ENCODE assay signal across 13 cellular contexts in the genomic region with DNA sequence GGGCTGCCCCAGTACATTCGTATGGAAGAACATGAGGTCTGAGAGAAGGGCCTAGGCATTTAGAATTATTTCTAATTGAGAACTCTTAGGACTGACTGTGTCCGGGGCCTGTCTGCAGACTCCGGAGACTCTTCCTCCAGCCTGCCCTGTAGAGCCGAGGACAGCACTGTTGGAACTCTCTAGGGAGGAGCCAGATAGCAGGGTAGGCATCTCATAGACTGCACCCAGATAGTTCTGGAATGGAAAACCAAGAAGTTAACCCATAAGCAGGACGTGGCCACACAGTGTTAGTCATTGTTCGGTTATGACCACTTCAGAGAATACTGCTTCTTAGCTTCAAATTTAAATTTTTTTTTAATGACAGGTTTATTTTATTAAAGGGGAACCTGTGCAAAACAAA. TPM values are rescaled to one million over a fixed set of nuclear protein-coding genes. Genes with fewer than 3 reads are reported as not detected.
DNase-seq lines count a peak whose midpoint lies in the region; ATAC-seq and TF ChIP-seq lines count a peak whose summit lies in the region.
"Had no signal": no experiment of that assay in that cellular context is flagged by ENCODE, and none has a peak within 500 bp of the region (broad histone marks: within the 10 kb centered on the region; RNA-seq: fewer than 3 reads in every experiment).

No MANE protein-coding gene starts in this region.

- no peaks in the 10 kb centered on the region for H3K27me3 ChIP-seq in SK-N-SH (ENCODE audit: insufficient read depth)
- H3K27me3 ChIP-seq in neutrophil, result no peaks in the 10 kb centered on the region
- H3K27me3 ChIP-seq: heart right ventricle had no signal

- intact Hi-C loops in posterior vena cava (cut with DNase I), result loop anchor here in 1 of 2 donors (2.0 kb wide), 1 partner anchor 43 kb away; no protein-coding TSS in a partner anchor

- H3K9ac ChIP-seq in SK-N-SH, result no peak overlapping the region

- DNase-seq in SK-N-SH (no peak), HS-5 (ENCODE audit: low read depth) (peak; percentile 14), amniotic epithelial cell (ENCODE audit: low read depth) (peak; percentile 50), NCI-H748 treated with DMSO at 0.1 percent for 48 hours (lab: John Stamatoyannopoulos, UW) (no peak), posterior vena cava (ENCODE audit: low spot score) (no peak)
- DNase-seq: 8988T, heart right ventricle, NCI-H1694, right cardiac atrium, T1000 had no signal

- H3K4me2 ChIP-seq in SK-N-SH, result no peak overlapping the region

- no peak for TF ChIP-seq EP300 in SK-N-SH (IDR thresholded peaks at IDR 0.05; ENCODE audit: borderline replicate concordance in 1 of 2, low read depth in 1 of 2, low read length in 1 of 2)

- CTCF ChIA-PET in SK-N-SH (lab: Yijun Ruan, JAX), result no interaction called here

- no peaks in the 10 kb centered on the region; the same call in 1 of the 2 replicates for H3K79me2 ChIP-seq in SK-N-SH (ENCODE audit: insufficient read depth)

- TF ChIP-seq CTCF in SK-N-SH (IDR thresholded peaks at IDR 0.05) (no peak), neutrophil (IDR thresholded peaks at IDR 0.05) (no peak)

- no peaks in the 10 kb centered on the region for H3K9me2 ChIP-seq in SK-N-SH

- H2AFZ ChIP-seq in SK-N-SH (ENCODE audit: low read depth), result no peak overlapping the region

- ATAC-seq in SK-N-SH treated with all-trans-retinoic acid at 6 μM for 48 hours (peak; percentile 40; the same call in 1 of the 3 replicates), HG03520 (IDR thresholded peaks at IDR 0.05; ENCODE audit: unreplicated experiment) (no peak)

- H3F3A ChIP-seq in SK-N-SH (replicated peaks; ENCODE audit: insufficient read depth), result no peaks in the 10 kb centered on the region

- H3K4me3 ChIP-seq in SK-N-SH (ENCODE audit: low read depth in 2 of 2, low read length in 1 of 2) (no peak overlapping the region), neutrophil (ENCODE audit: low read depth in 1 of 2, low read length in 1 of 2) (no peak overlapping the region)
- H3K4me3 ChIP-seq: heart right ventricle had no signal

- 88% methylated on average over 6 of the region's 6 CpGs for WGBS in SK-N-SH (ENCODE audit: low lambda C conversion rate)

- H3K36me3 ChIP-seq in SK-N-SH (replicated peaks in 1 of 2; ENCODE audit: control insufficient read depth in 1 of 2, insufficient read depth in 2 of 2, low read length in 1 of 2), result peaks cover 70 to 78% of the 10 kb centered on the region in 2 experiments
- peaks cover 100% of the 10 kb centered on the region for H3K36me3 ChIP-seq in neutrophil

- no peaks in the 10 kb centered on the region for H3K9me3 ChIP-seq in SK-N-SH
- H3K9me3 ChIP-seq in neutrophil, result peaks cover 5% of the 10 kb centered on the region
- H3K9me3 ChIP-seq: heart right ventricle had no signal

- POLR2A ChIA-PET in SK-N-SH (lab: Yijun Ruan, JAX), result no interaction called here

- no peak overlapping the region for H3K27ac ChIP-seq in SK-N-SH (ENCODE audit: low read depth in 2 of 2, low read length in 1 of 2)
- peak overlapping the region; percentile 61 for H3K27ac ChIP-seq in neutrophil

- no peak for TF ChIP-seq RAD21 in SK-N-SH (IDR thresholded peaks at IDR 0.05; ENCODE audit: low read length)

- H3K4me1 ChIP-seq in SK-N-SH (ENCODE audit: control insufficient read depth in 1 of 2, insufficient read depth in 2 of 2, low read depth in 1 of 2, low read length in 1 of 2), result peaks cover 0 to 10% of the 10 kb centered on the region in 2 experiments; a peak in 3 of 4 replicates
- no peaks in the 10 kb centered on the region for H3K4me1 ChIP-seq in neutrophil (ENCODE audit: control insufficient read depth in 1 of 2, insufficient read depth in 1 of 2, low read depth in 1 of 2, low read length in 1 of 2)

- H4K20me1 ChIP-seq in SK-N-SH (ENCODE audit: insufficient read depth), result no peaks in the 10 kb centered on the region

TF ChIP-seq in SK-N-SH treated with all-trans-retinoic acid at 6 μM for 48 hours, 23 proteins besides CTCF, POLR2A, EP300 and RAD21 (continues in another document):
- no peak for TF ChIP-seq CSDC2 (CRISPR knock-in tag; IDR thresholded peaks at IDR 0.05)
- TF ChIP-seq ARNTL (CRISPR knock-in tag; IDR thresholded peaks at IDR 0.05; ENCODE audit: borderline replicate concordance, low read depth), result no peak
- no peak for TF ChIP-seq PPARA (CRISPR knock-in tag; IDR thresholded peaks at IDR 0.05; ENCODE audit: borderline replicate concordance)
- TF ChIP-seq TSHZ2 (CRISPR knock-in tag; IDR thresholded peaks at IDR 0.05), result no peak
- TF ChIP-seq CREB5 (CRISPR knock-in tag; IDR thresholded peaks at IDR 0.05; ENCODE audit: low read depth), result no peak
- no peak for TF ChIP-seq ESRRG (CRISPR knock-in tag; IDR thresholded peaks at IDR 0.05)

TF ChIP-seq in SK-N-SH, 30 proteins besides CTCF, POLR2A, EP300 and RAD21 (continues in another document):
- TF ChIP-seq MEF2A (IDR thresholded peaks at IDR 0.05; ENCODE audit: borderline replicate concordance, low read depth), result no peak
- no peak for TF ChIP-seq EZH2phosphoT487 (IDR thresholded peaks at IDR 0.05; ENCODE audit: borderline replicate concordance, low read depth)
- no peak for TF ChIP-seq RCOR1 (IDR thresholded peaks at IDR 0.05; ENCODE audit: low read length)
- no peak for TF ChIP-seq SMC3 (IDR thresholded peaks at IDR 0.05; ENCODE audit: low read depth, low read length)
- no peak for TF ChIP-seq TCF12 (IDR thresholded peaks at IDR 0.05)
- TF ChIP-seq GABPA (IDR thresholded peaks at IDR 0.05; ENCODE audit: low read depth), result no peak
- TF ChIP-seq, protein P1, sequence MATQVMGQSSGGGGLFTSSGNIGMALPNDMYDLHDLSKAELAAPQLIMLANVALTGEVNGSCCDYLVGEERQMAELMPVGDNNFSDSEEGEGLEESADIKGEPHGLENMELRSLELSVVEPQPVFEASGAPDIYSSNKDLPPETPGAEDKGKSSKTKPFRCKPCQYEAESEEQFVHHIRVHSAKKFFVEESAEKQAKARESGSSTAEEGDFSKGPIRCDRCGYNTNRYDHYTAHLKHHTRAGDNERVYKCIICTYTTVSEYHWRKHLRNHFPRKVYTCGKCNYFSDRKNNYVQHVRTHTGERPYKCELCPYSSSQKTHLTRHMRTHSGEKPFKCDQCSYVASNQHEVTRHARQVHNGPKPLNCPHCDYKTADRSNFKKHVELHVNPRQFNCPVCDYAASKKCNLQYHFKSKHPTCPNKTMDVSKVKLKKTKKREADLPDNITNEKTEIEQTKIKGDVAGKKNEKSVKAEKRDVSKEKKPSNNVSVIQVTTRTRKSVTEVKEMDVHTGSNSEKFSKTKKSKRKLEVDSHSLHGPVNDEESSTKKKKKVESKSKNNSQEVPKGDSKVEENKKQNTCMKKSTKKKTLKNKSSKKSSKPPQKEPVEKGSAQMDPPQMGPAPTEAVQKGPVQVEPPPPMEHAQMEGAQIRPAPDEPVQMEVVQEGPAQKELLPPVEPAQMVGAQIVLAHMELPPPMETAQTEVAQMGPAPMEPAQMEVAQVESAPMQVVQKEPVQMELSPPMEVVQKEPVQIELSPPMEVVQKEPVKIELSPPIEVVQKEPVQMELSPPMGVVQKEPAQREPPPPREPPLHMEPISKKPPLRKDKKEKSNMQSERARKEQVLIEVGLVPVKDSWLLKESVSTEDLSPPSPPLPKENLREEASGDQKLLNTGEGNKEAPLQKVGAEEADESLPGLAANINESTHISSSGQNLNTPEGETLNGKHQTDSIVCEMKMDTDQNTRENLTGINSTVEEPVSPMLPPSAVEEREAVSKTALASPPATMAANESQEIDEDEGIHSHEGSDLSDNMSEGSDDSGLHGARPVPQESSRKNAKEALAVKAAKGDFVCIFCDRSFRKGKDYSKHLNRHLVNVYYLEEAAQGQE (IDR thresholded peaks at IDR 0.05; ENCODE audit: low read depth, low read length), result no peak
- no peak for TF ChIP-seq FOXM1 (IDR thresholded peaks at IDR 0.05; ENCODE audit: low read depth)
- TF ChIP-seq, protein P2, sequence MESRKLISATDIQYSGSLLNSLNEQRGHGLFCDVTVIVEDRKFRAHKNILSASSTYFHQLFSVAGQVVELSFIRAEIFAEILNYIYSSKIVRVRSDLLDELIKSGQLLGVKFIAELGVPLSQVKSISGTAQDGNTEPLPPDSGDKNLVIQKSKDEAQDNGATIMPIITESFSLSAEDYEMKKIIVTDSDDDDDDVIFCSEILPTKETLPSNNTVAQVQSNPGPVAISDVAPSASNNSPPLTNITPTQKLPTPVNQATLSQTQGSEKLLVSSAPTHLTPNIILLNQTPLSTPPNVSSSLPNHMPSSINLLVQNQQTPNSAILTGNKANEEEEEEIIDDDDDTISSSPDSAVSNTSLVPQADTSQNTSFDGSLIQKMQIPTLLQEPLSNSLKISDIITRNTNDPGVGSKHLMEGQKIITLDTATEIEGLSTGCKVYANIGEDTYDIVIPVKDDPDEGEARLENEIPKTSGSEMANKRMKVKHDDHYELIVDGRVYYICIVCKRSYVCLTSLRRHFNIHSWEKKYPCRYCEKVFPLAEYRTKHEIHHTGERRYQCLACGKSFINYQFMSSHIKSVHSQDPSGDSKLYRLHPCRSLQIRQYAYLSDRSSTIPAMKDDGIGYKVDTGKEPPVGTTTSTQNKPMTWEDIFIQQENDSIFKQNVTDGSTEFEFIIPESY (IDR thresholded peaks at IDR 0.05; ENCODE audit: borderline replicate concordance, low read depth), result no peak
- TF ChIP-seq, protein P3, sequence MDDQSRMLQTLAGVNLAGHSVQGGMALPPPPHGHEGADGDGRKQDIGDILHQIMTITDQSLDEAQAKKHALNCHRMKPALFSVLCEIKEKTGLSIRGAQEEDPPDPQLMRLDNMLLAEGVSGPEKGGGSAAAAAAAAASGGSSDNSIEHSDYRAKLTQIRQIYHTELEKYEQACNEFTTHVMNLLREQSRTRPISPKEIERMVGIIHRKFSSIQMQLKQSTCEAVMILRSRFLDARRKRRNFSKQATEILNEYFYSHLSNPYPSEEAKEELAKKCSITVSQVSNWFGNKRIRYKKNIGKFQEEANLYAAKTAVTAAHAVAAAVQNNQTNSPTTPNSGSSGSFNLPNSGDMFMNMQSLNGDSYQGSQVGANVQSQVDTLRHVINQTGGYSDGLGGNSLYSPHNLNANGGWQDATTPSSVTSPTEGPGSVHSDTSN (IDR thresholded peaks at IDR 0.05), result no peak
- TF ChIP-seq POLR2AphosphoS5 (IDR thresholded peaks at IDR 0.05; ENCODE audit: low read depth, low read length), result no peak
- TF ChIP-seq, protein P4, sequence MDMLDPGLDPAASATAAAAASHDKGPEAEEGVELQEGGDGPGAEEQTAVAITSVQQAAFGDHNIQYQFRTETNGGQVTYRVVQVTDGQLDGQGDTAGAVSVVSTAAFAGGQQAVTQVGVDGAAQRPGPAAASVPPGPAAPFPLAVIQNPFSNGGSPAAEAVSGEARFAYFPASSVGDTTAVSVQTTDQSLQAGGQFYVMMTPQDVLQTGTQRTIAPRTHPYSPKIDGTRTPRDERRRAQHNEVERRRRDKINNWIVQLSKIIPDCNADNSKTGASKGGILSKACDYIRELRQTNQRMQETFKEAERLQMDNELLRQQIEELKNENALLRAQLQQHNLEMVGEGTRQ (IDR thresholded peaks at IDR 0.05; ENCODE audit: borderline replicate concordance, low read depth, low read length), result no peak

RNA-seq across cellular contexts. Expression of gene SNRK, which starts 59.5 kb away (rescaled TPM):
- polyA plus RNA-seq in SK-N-SH (2012; rRNA removed), result 3.6 and 4.6 TPM in 2 replicates
- polyA plus RNA-seq in SK-N-SH (2012; cell fraction: cytosol; rRNA removed), result 4.4 and 4.6 TPM in 2 replicates
- polyA plus RNA-seq in SK-N-SH (2012; cell fraction: nucleus; rRNA removed), result 4.8 and 8.1 TPM in 2 replicates
- 10 to 100 TPM; 34.8 to 49.3 TPM for total RNA-seq in posterior vena cava

Comparison
In these comparisons a context has a peak if more than half of its experiments do, and no peak if none do; other contexts are left out.
1. DNase-seq: peak in HS-5 (single experiment) and amniotic epithelial cell (single experiment); none in SK-N-SH (single experiment), NCI-H748 treated with DMSO at 0.1 percent for 48 hours (single experiment) and posterior vena cava (single experiment).